14 cellular contexts compared by ENCODE assay signal in the genomic region with DNA sequence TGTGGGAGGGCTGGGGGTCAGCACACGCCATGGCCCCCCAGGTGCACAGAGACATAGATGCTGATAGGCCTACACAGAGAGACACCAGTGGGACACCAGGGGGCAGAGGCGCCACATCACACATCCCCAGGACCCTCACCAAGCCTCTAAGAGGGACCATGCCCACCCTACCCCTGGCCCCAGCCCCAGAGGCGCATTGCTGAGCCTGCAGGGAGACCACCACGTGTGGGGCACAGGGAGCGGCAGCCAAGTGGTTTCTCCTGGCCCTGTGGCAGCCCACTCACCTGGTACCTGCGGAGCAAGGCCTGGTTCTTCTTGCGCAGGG. TPM values are rescaled to one million over a fixed set of nuclear protein-coding genes. Genes with fewer than 3 reads are reported as not detected.
A peak's percentile ranks its signal among the peaks of the same experiment; 100 is the strongest.
DNase-seq lines count a peak whose midpoint lies in the region; ATAC-seq, FAIRE-seq and TF ChIP-seq lines count a peak whose summit lies in the region.
"Had no signal": no experiment of that assay in that cellular context is flagged by ENCODE, and none has a peak within 500 bp of the region (broad histone marks: within the 10 kb centered on the region; RNA-seq: fewer than 3 reads in every experiment).

No MANE protein-coding gene starts in this region.

- peaks cover 36% of the 10 kb centered on the region for H3K79me2 ChIP-seq in astrocyte (ENCODE audit: insufficient read depth, low read length)

- H3K27me3 Mint-ChIP-seq in astrocyte (ENCODE audit: low read depth, unreplicated experiment): no peaks in the 10 kb centered on the region
- H3K27me3 Mint-ChIP-seq: central memory CD8-positive, alpha-beta T cell; naive thymus-derived CD4-positive, alpha-beta T cell; stimulated activated memory B cell treated with anti-CD40 and anti-IgM and Interleukin-4, amounts not matched to agents 10 μg/mL and 1 μg/mL and 100 μg/mL, for 72 hours had no signal

- no peak overlapping the region for H2AFZ ChIP-seq in astrocyte (ENCODE audit: low read depth, low read length)

- no peaks in the 10 kb centered on the region for H3K9me3 Mint-ChIP-seq in astrocyte (ENCODE audit: unreplicated experiment)
- H3K9me3 Mint-ChIP-seq: central memory CD8-positive, alpha-beta T cell; naive thymus-derived CD4-positive, alpha-beta T cell; stimulated activated memory B cell treated with anti-CD40 and anti-IgM and Interleukin-4, amounts not matched to agents 10 μg/mL and 1 μg/mL and 100 μg/mL, for 72 hours; T-helper 1 cell treated with Interleukin-12 subunit alpha and Interleukin-12 subunit beta and Interleukin-4 antibody, amounts not matched to agents 30 μg/mL and 1 μg/mL, for 36 hours had no signal

- no peaks in the 10 kb centered on the region for H3K36me3 Mint-ChIP-seq in astrocyte (ENCODE audit: low read depth, unreplicated experiment)
- H3K36me3 Mint-ChIP-seq: naive thymus-derived CD4-positive, alpha-beta T cell; stimulated activated memory B cell treated with anti-CD40 and anti-IgM and Interleukin-4, amounts not matched to agents 10 μg/mL and 1 μg/mL and 100 μg/mL, for 72 hours had no signal

- H3K4me1 Mint-ChIP-seq in astrocyte (ENCODE audit: low read depth, unreplicated experiment): peaks cover 43% of the 10 kb centered on the region

- H3K4me3 Mint-ChIP-seq in astrocyte (ENCODE audit: unreplicated experiment): no peak overlapping the region
- H3K4me3 Mint-ChIP-seq: central memory CD8-positive, alpha-beta T cell; naive thymus-derived CD4-positive, alpha-beta T cell; stimulated activated memory B cell treated with anti-CD40 and anti-IgM and Interleukin-4, amounts not matched to agents 10 μg/mL and 1 μg/mL and 100 μg/mL, for 72 hours; T-helper 1 cell treated with Interleukin-12 subunit alpha and Interleukin-12 subunit beta and Interleukin-4 antibody, amounts not matched to agents 30 μg/mL and 1 μg/mL, for 36 hours had no signal

- H3K27me3 ChIP-seq in astrocyte (ENCODE audit: insufficient read depth, low read length): no peaks in the 10 kb centered on the region
- no peaks in the 10 kb centered on the region for H3K27me3 ChIP-seq in left ventricle myocardium inferior (ENCODE audit: low read depth)

- H3K4me2 ChIP-seq in astrocyte (ENCODE audit: low read length): peak overlapping the region; percentile 90

- TF ChIP-seq CTCF in GM12874 (IDR thresholded peaks at IDR 0.05; ENCODE audit: insufficient read depth, low read depth, low read length) (0 out of 2 replicates have a peak, but pooled peaks have one; percentile 5), astrocyte (IDR thresholded peaks at IDR 0.05; ENCODE audit: insufficient read depth, low read depth, low read length) (no peak), left ventricle myocardium inferior (IDR thresholded peaks at IDR 0.05; ENCODE audit: borderline replicate concordance) (peak; percentile 41)

- peak overlapping the region; percentile 92 for H3K9ac ChIP-seq in astrocyte (ENCODE audit: low read length)

- TF ChIP-seq POLR2A in erythroblast (IDR thresholded peaks at IDR 0.05; ENCODE audit: low read length): no peak

- DNase-seq in astrocyte (ENCODE audit: low read depth): no peak
- DNase-seq in left ventricle myocardium inferior: no peak
- no peak for DNase-seq in NCI-H2171 (lab: John Stamatoyannopoulos, UW)
- no peak for DNase-seq in erythroblast (lab: John Stamatoyannopoulos, UW)
- DNase-seq: GOT3; naive thymus-derived CD4-positive, alpha-beta T cell had no signal

- no peak for ATAC-seq in GM21390 (IDR thresholded peaks at IDR 0.05; ENCODE audit: unreplicated experiment)
- ATAC-seq in HG02840 (IDR thresholded peaks at IDR 0.05; ENCODE audit: low FRiP score, unreplicated experiment): no peak
- ATAC-seq: naive thymus-derived CD4-positive, alpha-beta T cell; stimulated activated memory B cell treated with anti-CD40 and anti-IgM and Interleukin-4, amounts not matched to agents 10 μg/mL and 1 μg/mL and 100 μg/mL, for 72 hours had no signal

- H3K4me3 ChIP-seq in astrocyte (ENCODE audit: insufficient read depth, low read depth, low read length): peak overlapping the region; percentile 68
- H3K4me3 ChIP-seq in left ventricle myocardium inferior: peak overlapping the region; percentile 72
- peak overlapping the region in 5 of 7 experiments; percentile 23 to 41 (median 26) for H3K4me3 ChIP-seq in skin epidermis

- peaks cover 3% of the 10 kb centered on the region for H3K36me3 ChIP-seq in astrocyte (ENCODE audit: insufficient read depth, low read length)
- peaks cover 22% of the 10 kb centered on the region for H3K36me3 ChIP-seq in left ventricle myocardium inferior

- H4K20me1 ChIP-seq in astrocyte (ENCODE audit: insufficient read depth, low read length): no peaks in the 10 kb centered on the region

- no peak for FAIRE-seq in astrocyte (lab: Jason Lieb, UNC)

- intact Hi-C loops in left ventricle myocardium inferior (cut with micrococcal nuclease): no loop called here

- H3K27ac ChIP-seq in astrocyte (ENCODE audit: low read depth, low read length): peak overlapping the region; percentile 99
- H3K27ac ChIP-seq in left ventricle myocardium inferior (replicated peaks): peak overlapping the region; percentile 99
- H3K27ac ChIP-seq in skin epidermis: peak overlapping the region; percentile 45 to 95 (median 88)

- H3K27ac Mint-ChIP-seq in astrocyte (ENCODE audit: unreplicated experiment): peak overlapping the region; percentile 98
- H3K27ac Mint-ChIP-seq: naive thymus-derived CD4-positive, alpha-beta T cell; stimulated activated memory B cell treated with anti-CD40 and anti-IgM and Interleukin-4, amounts not matched to agents 10 μg/mL and 1 μg/mL and 100 μg/mL, for 72 hours; T-helper 1 cell treated with Interleukin-12 subunit alpha and Interleukin-12 subunit beta and Interleukin-4 antibody, amounts not matched to agents 30 μg/mL and 1 μg/mL, for 36 hours had no signal

- H3K4me1 ChIP-seq in astrocyte (ENCODE audit: insufficient read depth, low read length) (peaks cover 73% of the 10 kb centered on the region), left ventricle myocardium inferior (peaks cover 100% of the 10 kb centered on the region)

- no peaks in the 10 kb centered on the region for H3K9me3 ChIP-seq in astrocyte (ENCODE audit: insufficient read depth, low read depth, low read length)
- no peaks in the 10 kb centered on the region for H3K9me3 ChIP-seq in left ventricle myocardium inferior (replicated peaks)

RNA-seq across cellular contexts. Expression of a gene that starts 1.2 kb away (rescaled TPM):
- total RNA-seq in astrocyte (9.8 and 10.1 TPM in 2 replicates), left ventricle myocardium inferior (155 TPM)

RNA-seq across cellular contexts. Expression of a gene that starts 11.2 kb away (rescaled TPM):
- not detected in 2 replicates for total RNA-seq in astrocyte
- not detected for total RNA-seq in left ventricle myocardium inferior
- total RNA-seq: M059J; naive thymus-derived CD4-positive, alpha-beta T cell had no signal

RNA-seq across cellular contexts. Expression of a gene that starts 16.1 kb away (rescaled TPM):
- total RNA-seq in astrocyte: 39.2 and 41.2 TPM in 2 replicates
- total RNA-seq in left ventricle myocardium inferior: 52.7 TPM

RNA-seq across cellular contexts. Expression of a gene that starts 18.4 kb away (rescaled TPM):
- total RNA-seq in astrocyte (1.5 and 3.7 TPM in 2 replicates), left ventricle myocardium inferior (3.0 TPM)

RNA-seq across cellular contexts. Expression of a gene that starts 31.8 kb away (rescaled TPM):
- total RNA-seq in astrocyte (1.7 and 3.7 TPM in 2 replicates), left ventricle myocardium inferior (8.5 TPM)
- total RNA-seq: M059J had no signal

Comparison
In these comparisons a context has a peak if more than half of its experiments do, and no peak if none do; other contexts are left out.
1. RNA of a gene that starts 1.2 kb away (total RNA-seq): 155 TPM in left ventricle myocardium inferior (single experiment); 9.8 to 10.1 TPM in astrocyte; every median in the first group is over 10 times any median in the second.
2. Peak in every context shown above with its lines, with median percentiles within 50 percentile points of each other: H3K27ac ChIP-seq and H3K4me3 ChIP-seq.